In genomic region chr10:102450374-102451104, GRCh38 we compare ENCODE assay signal across 1 cellular context.
TF ChIP-seq lines count a peak whose summit lies in the region.

No MANE protein-coding gene starts in this region.

TF ChIP-seq in HepG2, 621 proteins besides CTCF, POLR2A, EP300 and RAD21 (continues in another document):
- TF ChIP-seq TP53 (CRISPR knock-in tag; conservative IDR thresholded peaks at IDR 0.05), result no peak
- TF ChIP-seq SMAD1 (CRISPR knock-in tag; IDR thresholded peaks at IDR 0.05; ENCODE audit: borderline replicate concordance, low read depth), result no peak
- no peak for TF ChIP-seq DBP (CRISPR knock-in tag; IDR thresholded peaks at IDR 0.05; ENCODE audit: not compliant biosample characterization)
- peak; percentile 76; the same call in 1 of the 2 replicates for TF ChIP-seq ZBTB43 (CRISPR knock-in tag; conservative IDR thresholded peaks at IDR 0.05)
- TF ChIP-seq ZBTB7B (CRISPR knock-in tag; IDR thresholded peaks at IDR 0.05), result peak; percentile 41; the same call in 1 of the 2 replicates
- TF ChIP-seq ZNF382 (CRISPR knock-in tag; IDR thresholded peaks at IDR 0.05; ENCODE audit: borderline replicate concordance), result no peak
- TF ChIP-seq LBX2 (CRISPR knock-in tag; IDR thresholded peaks at IDR 0.05; ENCODE audit: borderline replicate concordance), result no peak
- TF ChIP-seq HNF4G (IDR thresholded peaks at IDR 0.05; ENCODE audit: borderline replicate concordance, low read depth, low read length), result no peak
- no peak for TF ChIP-seq HNF4G (CRISPR knock-in tag; IDR thresholded peaks at IDR 0.05; ENCODE audit: borderline replicate concordance, low read depth)
- TF ChIP-seq ZNF589 (CRISPR knock-in tag; conservative IDR thresholded peaks at IDR 0.05), result peak; percentile 80; the same call in 1 of the 2 replicates
- peak; percentile 18; the same call in 1 of the 2 replicates for TF ChIP-seq ZNF724P (CRISPR knock-in tag; IDR thresholded peaks at IDR 0.05; ENCODE audit: borderline replicate concordance)
- TF ChIP-seq CEBPG (CRISPR knock-in tag; IDR thresholded peaks at IDR 0.05), result no peak
- TF ChIP-seq ZNF883 (CRISPR knock-in tag; IDR thresholded peaks at IDR 0.05; ENCODE audit: not compliant biosample characterization), result no peak
- TF ChIP-seq ZZZ3 (CRISPR knock-in tag; IDR thresholded peaks at IDR 0.05; ENCODE audit: borderline replicate concordance), result 0 out of 2 replicates have a peak, but pooled peaks have one; percentile 26
- no peak for TF ChIP-seq ZNF550 (CRISPR knock-in tag; IDR thresholded peaks at IDR 0.05; ENCODE audit: borderline replicate concordance)
- TF ChIP-seq ZNF430 (CRISPR knock-in tag; IDR thresholded peaks at IDR 0.05), result peak; percentile 19; the same call in 1 of the 2 replicates
- TF ChIP-seq ZXDC (CRISPR knock-in tag; IDR thresholded peaks at IDR 0.05), result no peak
- peak; percentile 91 for TF ChIP-seq BRF2 (CRISPR knock-in tag; IDR thresholded peaks at IDR 0.05)
- TF ChIP-seq KDM2A (CRISPR knock-in tag; IDR thresholded peaks at IDR 0.05; ENCODE audit: borderline replicate concordance, low read depth), result peak; percentile 30; the same call in 1 of the 2 replicates
- peak; percentile 77; the same call in 1 of the 2 replicates for TF ChIP-seq HINFP (CRISPR knock-in tag; IDR thresholded peaks at IDR 0.05; ENCODE audit: low read depth)
- TF ChIP-seq HNF4A (CRISPR knock-in tag; IDR thresholded peaks at IDR 0.05), result no peak
- TF ChIP-seq THAP8 (CRISPR knock-in tag; IDR thresholded peaks at IDR 0.05; ENCODE audit: borderline replicate concordance), result no peak
- TF ChIP-seq MNT (IDR thresholded peaks at IDR 0.05), result no peak
- no peak for TF ChIP-seq NFE2L1 (CRISPR knock-in tag; IDR thresholded peaks at IDR 0.05; ENCODE audit: borderline replicate concordance)
- no peak for TF ChIP-seq CERS6 (CRISPR knock-in tag; IDR thresholded peaks at IDR 0.05)
- no peak for TF ChIP-seq MBNL3 (CRISPR knock-in tag; conservative IDR thresholded peaks at IDR 0.05)
- TF ChIP-seq NPAS2 (CRISPR knock-in tag; IDR thresholded peaks at IDR 0.05; ENCODE audit: borderline replicate concordance), result no peak
- TF ChIP-seq ZNF607 (CRISPR knock-in tag; IDR thresholded peaks at IDR 0.05; ENCODE audit: borderline replicate concordance), result no peak; the same call in 1 of the 2 replicates
- no peak for TF ChIP-seq ZNF17 (CRISPR knock-in tag; IDR thresholded peaks at IDR 0.05)
- peak; percentile 78; the same call in 1 of the 2 replicates for TF ChIP-seq ZNF354B (CRISPR knock-in tag; IDR thresholded peaks at IDR 0.05)
- TF ChIP-seq ZFY (CRISPR knock-in tag; IDR thresholded peaks at IDR 0.05), result peak; percentile 89
- no peak; the same call in 1 of the 2 replicates for TF ChIP-seq CBFB (CRISPR knock-in tag; IDR thresholded peaks at IDR 0.05)
- peak; percentile 58; the same call in 1 of the 2 replicates for TF ChIP-seq BHLHE40 (IDR thresholded peaks at IDR 0.05; ENCODE audit: low read length)
- no peak for TF ChIP-seq BCL6 (CRISPR knock-in tag; IDR thresholded peaks at IDR 0.05)
- peak; percentile 56; the same call in 1 of the 2 replicates for TF ChIP-seq ZNF776 (CRISPR knock-in tag; IDR thresholded peaks at IDR 0.05)
- no peak for TF ChIP-seq GLMP (CRISPR knock-in tag; IDR thresholded peaks at IDR 0.05; ENCODE audit: borderline replicate concordance)
- TF ChIP-seq ZNF496 (CRISPR knock-in tag; IDR thresholded peaks at IDR 0.05; ENCODE audit: insufficient replicate concordance), result no peak
- TF ChIP-seq ASH2L (IDR thresholded peaks at IDR 0.05; ENCODE audit: insufficient read length, low read depth, low read length), result peak; percentile 49
- TF ChIP-seq HOMEZ (CRISPR knock-in tag; IDR thresholded peaks at IDR 0.05; ENCODE audit: low read depth), result no peak
- TF ChIP-seq ZNF547 (CRISPR knock-in tag; IDR thresholded peaks at IDR 0.05), result peak; percentile 68; the same call in 1 of the 2 replicates
- TF ChIP-seq ZNF513 (CRISPR knock-in tag; conservative IDR thresholded peaks at IDR 0.05), result no peak
- no peak for TF ChIP-seq ZNF7 (CRISPR knock-in tag; IDR thresholded peaks at IDR 0.05)
- peak; percentile 80; the same call in 1 of the 2 replicates for TF ChIP-seq ZNF777 (CRISPR knock-in tag; IDR thresholded peaks at IDR 0.05)
- 0 out of 2 replicates have a peak, but pooled peaks have one; percentile 12 for TF ChIP-seq ZNF503 (CRISPR knock-in tag; IDR thresholded peaks at IDR 0.05)
